20 cellular contexts compared by ENCODE assay signal in the genomic region with DNA sequence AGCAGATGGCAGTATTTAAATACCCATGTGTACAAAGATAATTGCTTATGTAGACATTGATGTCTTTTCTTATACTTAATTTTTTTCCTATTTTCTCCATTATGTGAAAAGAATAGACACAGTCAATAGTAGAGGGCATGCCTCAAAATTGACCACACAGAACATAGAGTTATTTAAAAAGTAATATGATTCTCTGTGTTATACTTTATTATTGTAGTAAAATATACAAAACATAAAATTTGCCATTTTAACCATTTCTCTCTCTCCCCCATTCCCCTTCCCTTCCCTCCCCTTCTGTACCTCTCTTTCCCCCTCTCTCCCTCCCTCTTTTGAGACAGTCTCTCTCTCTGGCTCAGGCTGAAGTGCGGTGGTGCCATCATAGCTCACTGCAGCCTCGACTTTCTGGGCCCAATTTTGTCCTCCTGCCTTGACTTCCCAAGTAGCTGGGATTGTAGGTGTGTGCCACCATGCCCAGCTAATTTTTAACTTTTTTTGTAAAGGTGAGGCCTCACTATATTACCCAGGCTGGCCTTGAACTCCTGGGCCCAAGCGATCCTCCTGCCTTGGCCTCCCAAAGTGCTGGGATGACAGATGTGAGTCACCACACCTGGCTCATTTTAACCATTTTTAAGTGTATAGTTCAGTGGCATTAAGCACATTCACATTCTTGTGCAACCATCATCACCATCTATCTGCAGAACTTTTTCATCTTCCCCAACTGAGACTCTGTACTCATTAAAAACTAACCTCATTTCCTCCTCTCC. TPM values are rescaled to one million over a fixed set of nuclear protein-coding genes. Genes with fewer than 3 reads are reported as not detected.
A peak's percentile ranks its signal among the peaks of the same experiment; 100 is the strongest.
DNase-seq lines count a peak whose midpoint lies in the region; ATAC-seq, FAIRE-seq and TF ChIP-seq lines count a peak whose summit lies in the region.
"Had no signal": no experiment of that assay in that cellular context is flagged by ENCODE, and none has a peak within 500 bp of the region (broad histone marks: within the 10 kb centered on the region; RNA-seq: fewer than 3 reads in every experiment).

No MANE protein-coding gene starts in this region.

- no peak overlapping the region for H4K91ac ChIP-seq in IMR-90 (ENCODE audit: insufficient read depth, low read depth, low read length)

- H2BK120ac ChIP-seq in IMR-90 (ENCODE audit: low read depth, low read length), result no peak overlapping the region

- H4K8ac ChIP-seq in IMR-90 (ENCODE audit: low read depth in 2 of 2, low read length in 2 of 2), result no peak overlapping the region

- H3K9ac ChIP-seq in IMR-90 (ENCODE audit: low read depth, low read length), result no peak overlapping the region
- H3K9ac ChIP-seq: BLaER1 treated with 17β-estradiol and CSF1 and Interleukin-3, amounts not matched to agents 10 nM and 100 nM; GM23248 had no signal

- H3K27me3 ChIP-seq in Caco-2 (replicated peaks; ENCODE audit: control insufficient read depth, insufficient read depth, low read length) (no peaks in the 10 kb centered on the region), IMR-90 (ENCODE audit: control insufficient read depth, insufficient read depth, low read length) (no peaks in the 10 kb centered on the region), BE2C (no peaks in the 10 kb centered on the region)
- H3K27me3 ChIP-seq: BLaER1 treated with 17β-estradiol and CSF1 and Interleukin-3, amounts not matched to agents 10 nM and 100 nM had no signal

- H3K23ac ChIP-seq in IMR-90 (ENCODE audit: low read depth, low read length), result no peak overlapping the region

- no peak overlapping the region for H3K18ac ChIP-seq in IMR-90 (ENCODE audit: low read depth, low read length)

- H3K9me3 ChIP-seq in A549 (no peaks in the 10 kb centered on the region), Caco-2 (no peaks in the 10 kb centered on the region), IMR-90 (ENCODE audit: control insufficient read depth, insufficient read depth, low read length) (no peaks in the 10 kb centered on the region), BE2C (no peaks in the 10 kb centered on the region)

- TF ChIP-seq POLR2A in A549 (IDR thresholded peaks at IDR 0.05; ENCODE audit: low read length) (no peak), IMR-90 (IDR thresholded peaks at IDR 0.05; ENCODE audit: low read depth, low read length) (no peak)

- no peak for ATAC-seq in A549
- ATAC-seq in IMR-90 (ENCODE audit: low read depth), result no peak
- no peak for ATAC-seq in HG03354 (IDR thresholded peaks at IDR 0.05; ENCODE audit: poor library complexity, severe bottlenecking, unreplicated experiment)
- ATAC-seq: HCT116 had no signal

- no peak overlapping the region for H2AFZ ChIP-seq in IMR-90 (replicated peaks; ENCODE audit: low read length, poor library complexity)
- H2AFZ ChIP-seq: GM23248 had no signal

- H3K4me3 Mint-ChIP-seq in Caco-2 (ENCODE audit: unreplicated experiment), result no peak overlapping the region
- H3K4me3 Mint-ChIP-seq: B cell; CD14-positive monocyte; CD4-positive, alpha-beta T cell; CD8-positive, alpha-beta memory T cell had no signal

- dilution Hi-C loops in IMR-90 (cut with HindIII; ENCODE audit: low sequenced_read_pairs, unreplicated experiment), result no loop called here

- H3K27ac ChIP-seq in A549, result no peak overlapping the region
- H3K27ac ChIP-seq in IMR-90 (ENCODE audit: insufficient read depth, low read length), result no peak overlapping the region
- H3K27ac ChIP-seq: BLaER1 treated with 17β-estradiol and CSF1 and Interleukin-3, amounts not matched to agents 10 nM and 100 nM had no signal

- in situ Hi-C loops in IMR-90 (cut with MboI; ENCODE audit: low sequenced_read_pairs), result no loop called here

- no peak overlapping the region for H3K4me2 ChIP-seq in A549
- H3K4me2 ChIP-seq in IMR-90 (ENCODE audit: low read depth, low read length), result no peak overlapping the region
- H3K4me2 ChIP-seq: BLaER1 treated with 17β-estradiol and CSF1 and Interleukin-3, amounts not matched to agents 10 nM and 100 nM had no signal

- H3K36me3 Mint-ChIP-seq in Caco-2 (ENCODE audit: insufficient read depth, unreplicated experiment), result peaks cover 9% of the 10 kb centered on the region

- no peak for TF ChIP-seq EP300 in A549 (IDR thresholded peaks at IDR 0.05)

- no peak overlapping the region; the same call in 1 of the 2 replicates for H4K5ac ChIP-seq in IMR-90 (ENCODE audit: low read depth, low read length)

- peaks cover 10% of the 10 kb centered on the region for H3K9me1 ChIP-seq in IMR-90 (ENCODE audit: insufficient read depth, low read length)

- CTCF ChIA-PET in A549 (lab: Yijun Ruan, JAX), result interaction anchor here (1.1 kb wide), 1 partner anchor 32 kb away, joined by 3 read pairs; no protein-coding TSS in a partner anchor
- CTCF ChIA-PET in Caco-2 (lab: Charles Lee), result no interaction called here
- CTCF ChIA-PET in IMR-90 (lab: Yijun Ruan, JAX), result no interaction called here

- peak overlapping the region; percentile 42 for H3K27ac Mint-ChIP-seq in Caco-2 (ENCODE audit: unreplicated experiment)
- H3K27ac Mint-ChIP-seq: B cell; CD4-positive, alpha-beta T cell; CD8-positive, alpha-beta memory T cell had no signal

- peaks cover 87% of the 10 kb centered on the region for H3K4me1 ChIP-seq in A549
- peaks cover 32% of the 10 kb centered on the region for H3K4me1 ChIP-seq in Caco-2
- peaks cover 13% of the 10 kb centered on the region; the same call in 1 of the 2 replicates for H3K4me1 ChIP-seq in IMR-90 (ENCODE audit: control insufficient read depth, insufficient read depth, low read length)
- H3K4me1 ChIP-seq in BE2C, result peaks cover 5% of the 10 kb centered on the region; the same call in 1 of the 2 replicates
- H3K4me1 ChIP-seq: BLaER1 treated with 17β-estradiol and CSF1 and Interleukin-3, amounts not matched to agents 10 nM and 100 nM had no signal

- H3K36me3 ChIP-seq in Caco-2 (ENCODE audit: control insufficient read depth, insufficient read depth, low read length), result no peaks in the 10 kb centered on the region
- H3K36me3 ChIP-seq in IMR-90 (ENCODE audit: control insufficient read depth, insufficient read depth, low read length), result peaks cover 2% of the 10 kb centered on the region
- no peaks in the 10 kb centered on the region for H3K36me3 ChIP-seq in BE2C

- H2BK5ac ChIP-seq in IMR-90 (ENCODE audit: low read depth, low read length, poor library complexity, severe bottlenecking), result no peak overlapping the region

- H3K4ac ChIP-seq in IMR-90 (ENCODE audit: low read depth, low read length), result no peak overlapping the region

- 96% methylated on average over 3 of the region's 3 CpGs for WGBS in A549 (ENCODE audit: missing lambda C conversion rate)
- WGBS in IMR-90 (ENCODE audit: extremely low coverage in 2 of 2, insufficient read length in 1 of 2), 2 experiments, result 90% methylated on average over 2 of the region's 3 CpGs; no CpG with 5 or more reads in 1 of the 2 experiments

- no peak overlapping the region for H2AK9ac ChIP-seq in IMR-90 (replicated peaks; ENCODE audit: low read depth, low read length, poor library complexity)

- no peaks in the 10 kb centered on the region for H3K9me3 Mint-ChIP-seq in Caco-2 (ENCODE audit: unreplicated experiment)
- H3K9me3 Mint-ChIP-seq: CD4-positive, alpha-beta T cell; CD8-positive, alpha-beta memory T cell had no signal

- BruUV-seq in Caco-2 (replicated peaks; lab: Mats Ljungman, UMichigan), result no TSS peak
- BruUV-seq in IMR-90 (replicated peaks; lab: Mats Ljungman, UMichigan), result no TSS peak

- peaks cover 36% of the 10 kb centered on the region for H3K4me1 Mint-ChIP-seq in Caco-2 (ENCODE audit: low read depth, unreplicated experiment)
- H3K4me1 Mint-ChIP-seq: CD14-positive monocyte had no signal

- DNase-seq in A549 (ENCODE audit: low read depth in 1 of 2, low spot score in 1 of 2) (no peak), Caco-2 (no peak), IMR-90 (no peak), BE2C (no peak), NCI-H748 (lab: John Stamatoyannopoulos, UW; ENCODE audit: unreplicated experiment) (no peak)
- DNase-seq: Calu3; CD4-positive, alpha-beta T cell; CD8-positive, alpha-beta memory T cell; DMS79 treated with DMSO at 0.1 percent for 48 hours; GM23248; H7 had no signal

- H3K14ac ChIP-seq in IMR-90 (replicated peaks; ENCODE audit: low read depth, low read length), result no peak overlapping the region

- POLR2A ChIA-PET in A549 (lab: Yijun Ruan, JAX) (no interaction called here), Caco-2 (lab: Charles Lee) (no interaction called here), IMR-90 (lab: Charles Lee; ENCODE audit: unreplicated experiment) (no interaction called here)

- no peak overlapping the region for H3K4me3 ChIP-seq in A549
- H3K4me3 ChIP-seq in Caco-2 (ENCODE audit: low read depth, low read length), result no peak overlapping the region
- H3K4me3 ChIP-seq in IMR-90 (ENCODE audit: insufficient read depth, low read depth, low read length), result no peak overlapping the region
- H3K4me3 ChIP-seq in BE2C (ENCODE audit: low read depth, low read length), result no peak overlapping the region
- H3K4me3 ChIP-seq: BLaER1 treated with 17β-estradiol and CSF1 and Interleukin-3, amounts not matched to agents 10 nM and 100 nM; GM23248 had no signal

- H4K20me1 ChIP-seq in IMR-90 (ENCODE audit: insufficient read depth, low read length), result peaks cover 96% of the 10 kb centered on the region

- no peaks in the 10 kb centered on the region for H3K27me3 Mint-ChIP-seq in Caco-2 (ENCODE audit: insufficient read depth, unreplicated experiment)
- H3K27me3 Mint-ChIP-seq: B cell; CD4-positive, alpha-beta T cell; CD8-positive, alpha-beta memory T cell had no signal

- no peak overlapping the region for H2AK5ac ChIP-seq in IMR-90 (ENCODE audit: low read depth, low read length)

- peaks cover 10 to 68% of the 10 kb centered on the region in 2 experiments; a peak in 2 of 4 replicates for H3K79me1 ChIP-seq in IMR-90 (ENCODE audit: low read depth in 1 of 2, low read length in 2 of 2)

- no peak overlapping the region for H2BK20ac ChIP-seq in IMR-90 (ENCODE audit: low read depth, low read length)

- no peak for TF ChIP-seq CTCF in A549 (IDR thresholded peaks at IDR 0.05)
- no peak for TF ChIP-seq CTCF in Caco-2 (IDR thresholded peaks at IDR 0.05; ENCODE audit: insufficient read depth in 1 of 2, low read depth in 1 of 2, low read length in 1 of 2, severe bottlenecking in 1 of 2, unreplicated experiment in 1 of 2)
- TF ChIP-seq CTCF in IMR-90 (conservative IDR thresholded peaks at IDR 0.05; ENCODE audit: low read depth, low read length), result no peak
- TF ChIP-seq CTCF in BE2C (IDR thresholded peaks at IDR 0.05; ENCODE audit: low read depth, low read length), result no peak

- no peak overlapping the region for H3K56ac ChIP-seq in IMR-90 (ENCODE audit: extremely low read depth, insufficient read depth, low read length)

- no peak overlapping the region for H2BK15ac ChIP-seq in IMR-90 (ENCODE audit: low read depth, low read length)

- FAIRE-seq in A549 (lab: Jason Lieb, UNC), result no peak
- peak; percentile 33 for FAIRE-seq in islet of Langerhans (lab: Jason Lieb, UNC)
- FAIRE-seq: G401.6, GM12892, H1 had no signal

- intact Hi-C loops in Caco-2 (cut with micrococcal nuclease; ENCODE audit: unreplicated experiment) (no loop called here), IMR-90 (cut with micrococcal nuclease) (no loop called here)

- TF ChIP-seq RAD21 in A549 (conservative IDR thresholded peaks at IDR 0.05 in 1 of 2, IDR thresholded peaks at IDR 0.05 in 1 of 2) (no peak), IMR-90 (IDR thresholded peaks at IDR 0.05; ENCODE audit: low read length) (no peak)

RNA-seq across cellular contexts. Expression of a gene that starts 36.8 kb away (rescaled TPM):
- polyA plus RNA-seq in A549 (2011; rRNA removed) (36.3 and 37.6 TPM in 2 replicates), A549 (2017; fragmentation: RNase III; extraction: RNeasy Plus Mini Kit Qiagen cat#74134 plus additional on column Dnase treatment) (28.2 to 34.0 TPM (median 32.4 TPM) in 3 replicates), IMR-90 (2012; rRNA removed) (37.5 and 38.4 TPM in 2 replicates)
- 10.2 and 11.9 TPM in 2 replicates for polyA plus RNA-seq in A549 (2012; cell fraction: cytosol; rRNA removed)
- polyA plus RNA-seq in A549 (2012; cell fraction: nucleus; rRNA removed), result 6.6 and 9.4 TPM in 2 replicates
- polyA minus RNA-seq in A549 (2011; rRNA and poly(A)+ RNA removed), result 41.1 and 41.3 TPM in 2 replicates
- total RNA-seq in Caco-2 (2022) (19.7 and 19.8 TPM in 2 replicates), IMR-90 (2012; rRNA removed) (169 and 222 TPM in 2 replicates)
- polyA plus RNA-seq in IMR-90 (2012; cell fraction: cytosol; rRNA removed), result 11.7 and 18.8 TPM in 2 replicates
- 12.5 and 48.7 TPM in 2 replicates for polyA plus RNA-seq in IMR-90 (2012; cell fraction: nucleus; rRNA removed; ENCODE audit: low replicate concordance)
- polyA plus RNA-seq in BE2C (2012; ENCODE audit: insufficient read depth, insufficient read length, low read depth), result 17.8 TPM
